ENCODE assay signal across 33 cellular contexts in the genomic region with DNA sequence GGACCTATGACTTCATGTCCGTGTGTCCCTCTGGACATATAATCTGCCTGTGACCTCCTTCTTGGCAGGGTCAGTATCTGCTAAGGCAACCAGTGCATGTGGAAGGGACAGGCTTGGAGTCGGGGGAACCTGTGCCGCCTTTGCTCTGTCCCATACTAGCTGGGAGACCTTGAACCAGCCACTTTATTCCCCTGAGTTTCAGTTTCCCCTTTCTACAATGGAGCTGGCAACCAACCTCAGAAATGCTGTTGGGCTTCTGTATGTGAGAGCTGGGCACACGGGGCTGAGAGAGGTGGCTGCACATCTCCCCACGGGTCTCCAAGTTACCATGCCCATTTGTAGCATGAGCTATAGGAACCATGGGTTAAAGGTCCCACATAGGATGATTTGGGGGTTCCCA. TPM values are rescaled to one million over a fixed set of nuclear protein-coding genes. Genes with fewer than 3 reads are reported as not detected.
"Had no signal": no experiment of that assay in that cellular context is flagged by ENCODE, and none has a peak within 500 bp of the region (broad histone marks: within the 10 kb centered on the region; RNA-seq: fewer than 3 reads in every experiment).

No MANE protein-coding gene starts in this region.

- H3K36me3 ChIP-seq: adrenal gland, breast epithelium had no signal

- H3K36me3 Mint-ChIP-seq: activated naive CD4-positive, alpha-beta T cell treated with anti-CD3 and anti-CD28 coated beads, Interleukin-2, amount 50 U/mL, for 72 hours; WTC11 had no signal

- DNase-seq: activated CD4-positive, alpha-beta T cell treated with anti-CD3 and anti-CD28 coated beads for 36 hours; activated CD4-positive, alpha-beta T cell treated with anti-CD3 and anti-CD28 coated beads, Interleukin-2, amount 10 ng/mL, durations not matched to agents 7 days and 5 days; activated CD4-positive, alpha-beta T cell treated with anti-CD3 and anti-CD28 coated beads, Interleukin-2, amount 50 U/mL, for 48 hours; activated CD8-positive, alpha-beta T cell treated with anti-CD3 and anti-CD28 coated beads, Interleukin-2, amount 10 ng/mL, durations not matched to agents 7 days and 5 days; activated gamma-delta T cell treated with Interleukin-2 at 50 U/mL for 16 hours; activated naive CD4-positive, alpha-beta T cell treated with anti-CD3 and anti-CD28 coated beads for 36 hours; activated T-cell treated with anti-CD3 and anti-CD28 coated beads for 4 hours; activated T-cell treated with anti-CD3 and anti-CD28 coated beads, Interleukin-2, amount 50 U/mL, for 4 hours; adrenal gland; body of pancreas; NCI-H1105; NCI-H1417 treated with DMSO at 0.1 percent for 48 hours; NCI-H187 treated with DMSO at 0.1 percent for 48 hours; NCI-H2081; NCI-H345; NCI-H524 treated with DMSO at 0.1 percent for 48 hours; PC-9; SIG-M5; T1000 had no signal

- H3K4me1 Mint-ChIP-seq: activated CD4-positive, alpha-beta T cell treated with anti-CD3 and anti-CD28 coated beads for 36 hours; activated CD4-positive, alpha-beta T cell treated with anti-CD3 and anti-CD28 coated beads, Interleukin-2, amount 10 ng/mL, durations not matched to agents 7 days and 5 days; WTC11 had no signal

- H3K27ac ChIP-seq: adrenal gland, body of pancreas, breast epithelium, KMS-11, PC-9, RWPE1 had no signal

- H3K4me3 Mint-ChIP-seq: activated CD4-positive, alpha-beta T cell treated with anti-CD3 and anti-CD28 coated beads for 36 hours; activated CD4-positive, alpha-beta T cell treated with anti-CD3 and anti-CD28 coated beads, Interleukin-2, amount 10 ng/mL, durations not matched to agents 7 days and 5 days; activated CD8-positive, alpha-beta T cell treated with anti-CD3 and anti-CD28 coated beads, Interleukin-2, amount 10 ng/mL, durations not matched to agents 7 days and 5 days; activated naive CD4-positive, alpha-beta T cell treated with anti-CD3 and anti-CD28 coated beads for 36 hours; activated T-cell treated with anti-CD3 and anti-CD28 coated beads, Interleukin-2, amount 50 U/mL, for 4 hours; activated T-helper 1 cell treated with anti-CD3 and anti-CD28 coated beads, Interleukin-12 subunit alpha, Interleukin-12 subunit beta, Interleukin-2, Interleukin-4 antibody, amounts not matched to agents 30 ng/mL and 10 ng/mL and 1 ng/mL, durations not matched to agents 14 hours and 24 hours and 36 hours; WTC11 had no signal

- ATAC-seq: activated CD4-positive, alpha-beta T cell treated with anti-CD3 and anti-CD28 coated beads for 36 hours; activated CD4-positive, CD25-positive, alpha-beta regulatory T cell treated with anti-CD3 and anti-CD28 coated beads, Interleukin-2, amount 50 U/mL, for 24 hours; activated CD8-positive, alpha-beta T cell treated with anti-CD3 and anti-CD28 coated beads, Interleukin-2, amount 10 ng/mL, durations not matched to agents 7 days and 5 days; activated naive CD4-positive, alpha-beta T cell treated with anti-CD3 and anti-CD28 coated beads, Interleukin-2, amount 50 U/mL, for 72 hours; activated T-cell treated with anti-CD3 and anti-CD28 coated beads, Interleukin-2, amount 50 U/mL, for 4 hours; body of pancreas; Right ventricle myocardium inferior; SK-N-SH treated with all-trans-retinoic acid at 6 μM for 48 hours; WTC11 had no signal

- H3K9me3 ChIP-seq: adrenal gland, body of pancreas, breast epithelium had no signal

- H3K27ac Mint-ChIP-seq: activated CD4-positive, alpha-beta T cell treated with anti-CD3 and anti-CD28 coated beads for 36 hours; activated CD4-positive, alpha-beta T cell treated with anti-CD3 and anti-CD28 coated beads, Interleukin-2, amount 10 ng/mL, durations not matched to agents 7 days and 5 days; activated CD8-positive, alpha-beta T cell treated with anti-CD3 and anti-CD28 coated beads, Interleukin-2, amount 10 ng/mL, durations not matched to agents 7 days and 5 days; activated naive CD4-positive, alpha-beta T cell treated with anti-CD3 and anti-CD28 coated beads for 36 hours; activated naive CD4-positive, alpha-beta T cell treated with anti-CD3 and anti-CD28 coated beads, Interleukin-2, amount 50 U/mL, for 72 hours; activated T-helper 1 cell treated with anti-CD3 and anti-CD28 coated beads, Interleukin-12 subunit alpha, Interleukin-12 subunit beta, Interleukin-2, Interleukin-4 antibody, amounts not matched to agents 30 ng/mL and 10 ng/mL and 1 ng/mL, durations not matched to agents 14 hours and 24 hours and 36 hours; WTC11 had no signal

- H2AFZ ChIP-seq: PC-9 had no signal

- FAIRE-seq: astrocyte, RCC 7860, TTC549 had no signal

- H3K4me1 ChIP-seq: adrenal gland, breast epithelium had no signal

- H3K4me3 ChIP-seq: adrenal gland, body of pancreas, breast epithelium, PC-9 had no signal

- H3K9me3 Mint-ChIP-seq: activated CD4-positive, alpha-beta T cell treated with anti-CD3 and anti-CD28 coated beads, Interleukin-2, amount 10 ng/mL, durations not matched to agents 7 days and 5 days; activated naive CD4-positive, alpha-beta T cell treated with anti-CD3 and anti-CD28 coated beads for 36 hours; activated naive CD4-positive, alpha-beta T cell treated with anti-CD3 and anti-CD28 coated beads, Interleukin-2, amount 50 U/mL, for 72 hours; activated T-cell treated with anti-CD3 and anti-CD28 coated beads, Interleukin-2, amount 50 U/mL, for 4 hours; activated T-helper 1 cell treated with anti-CD3 and anti-CD28 coated beads, Interleukin-12 subunit alpha, Interleukin-12 subunit beta, Interleukin-2, Interleukin-4 antibody, amounts not matched to agents 30 ng/mL and 10 ng/mL and 1 ng/mL, durations not matched to agents 14 hours and 24 hours and 36 hours; WTC11 had no signal

- H3K4me2 ChIP-seq: KMS-11, PC-9 had no signal

- H3K9ac ChIP-seq: KMS-11 had no signal

RNA-seq across cellular contexts. Expression of gene CD40, which starts 53.8 kb away (rescaled TPM):
- total RNA-seq: M059J, SK-MEL-5 had no signal
